Comparison of ENCODE assay signal across 1 cellular context in the genomic region with DNA sequence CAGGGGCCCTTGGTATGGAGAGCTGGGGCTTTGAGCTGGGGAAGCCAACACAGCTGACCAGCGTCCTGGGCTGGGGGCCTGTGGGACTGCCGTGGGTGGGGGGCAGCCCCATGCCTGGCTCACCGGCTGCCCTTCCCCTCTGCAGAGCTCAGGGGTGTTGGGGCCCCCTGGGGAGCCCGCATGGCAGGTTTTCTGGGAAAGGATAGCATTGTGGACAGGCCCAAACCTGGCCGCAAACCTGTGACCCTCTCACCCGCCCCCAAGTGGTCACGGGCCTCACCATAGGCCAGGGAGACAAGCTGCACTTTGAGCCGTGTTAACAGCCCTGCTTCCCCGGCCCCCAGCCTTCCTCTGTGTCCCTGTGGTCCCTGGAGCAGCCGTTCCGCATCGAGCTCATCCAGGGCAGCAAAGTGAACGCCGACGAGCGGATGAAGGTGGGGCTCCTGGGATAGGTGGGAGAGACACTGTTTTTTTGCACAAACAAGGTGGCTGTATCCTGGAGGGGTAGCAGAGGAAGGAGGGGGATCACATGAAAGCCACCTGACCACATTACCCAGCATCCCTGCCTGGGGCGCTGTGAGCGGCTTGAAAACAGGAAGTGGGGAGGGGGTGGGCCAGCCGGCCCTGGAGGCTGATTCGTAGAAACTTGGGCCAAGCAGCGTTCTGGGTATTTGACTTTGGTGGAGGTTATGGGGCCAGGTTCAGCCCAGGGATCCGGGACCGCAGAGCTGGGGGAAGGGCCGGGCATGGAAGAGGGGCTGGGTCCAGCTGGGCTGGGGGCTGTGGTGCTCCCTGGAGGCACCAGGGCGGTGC.
TF ChIP-seq lines count a peak whose summit lies in the region.

No MANE protein-coding gene starts in this region.

TF ChIP-seq in K562, 482 proteins besides CTCF, POLR2A, EP300 and RAD21 (continued from another document and continues in another):
- TF ChIP-seq, protein P1, sequence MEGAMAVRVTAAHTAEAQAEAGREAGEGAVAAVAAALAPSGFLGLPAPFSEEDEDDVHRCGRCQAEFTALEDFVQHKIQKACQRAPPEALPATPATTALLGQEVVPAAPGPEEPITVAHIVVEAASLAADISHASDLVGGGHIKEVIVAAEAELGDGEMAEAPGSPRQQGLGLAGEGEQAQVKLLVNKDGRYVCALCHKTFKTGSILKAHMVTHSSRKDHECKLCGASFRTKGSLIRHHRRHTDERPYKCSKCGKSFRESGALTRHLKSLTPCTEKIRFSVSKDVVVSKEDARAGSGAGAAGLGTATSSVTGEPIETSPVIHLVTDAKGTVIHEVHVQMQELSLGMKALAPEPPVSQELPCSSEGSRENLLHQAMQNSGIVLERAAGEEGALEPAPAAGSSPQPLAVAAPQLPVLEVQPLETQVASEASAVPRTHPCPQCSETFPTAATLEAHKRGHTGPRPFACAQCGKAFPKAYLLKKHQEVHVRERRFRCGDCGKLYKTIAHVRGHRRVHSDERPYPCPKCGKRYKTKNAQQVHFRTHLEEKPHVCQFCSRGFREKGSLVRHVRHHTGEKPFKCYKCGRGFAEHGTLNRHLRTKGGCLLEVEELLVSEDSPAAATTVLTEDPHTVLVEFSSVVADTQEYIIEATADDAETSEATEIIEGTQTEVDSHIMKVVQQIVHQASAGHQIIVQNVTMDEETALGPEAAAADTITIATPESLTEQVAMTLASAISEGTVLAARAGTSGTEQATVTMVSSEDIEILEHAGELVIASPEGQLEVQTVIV (CRISPR knock-in tag; IDR thresholded peaks at IDR 0.05; ENCODE audit: borderline replicate concordance) = no peak; the same call in 1 of the 2 replicates
- TF ChIP-seq KAT7 (CRISPR knock-in tag; IDR thresholded peaks at IDR 0.05; ENCODE audit: borderline replicate concordance) (no peak), PML (IDR thresholded peaks at IDR 0.05; ENCODE audit: low read length) (0 out of 2 replicates have a peak, but pooled peaks have one; percentile 8), GABPA (tag; conservative IDR thresholded peaks at IDR 0.05; ENCODE audit: low read depth) (peak; percentile 89), ZNF134 (CRISPR knock-in tag; conservative IDR thresholded peaks at IDR 0.05) (no peak; the same call in none of the 2 replicates), LCOR (CRISPR knock-in tag; IDR thresholded peaks at IDR 0.05) (no peak), SRF (CRISPR knock-in tag; IDR thresholded peaks at IDR 0.05) (peak in 1 of 2 experiments; percentile 52; a peak in 1 of 4 replicates), SRSF9 (IDR thresholded peaks at IDR 0.05; ENCODE audit: borderline replicate concordance, low read depth, low read length) (no peak), DDX20 (tag; IDR thresholded peaks at IDR 0.05; ENCODE audit: low read depth) (no peak), ZBTB17 (CRISPR knock-in tag; IDR thresholded peaks at IDR 0.05) (peak; percentile 97), ETS2 (tag; IDR thresholded peaks at IDR 0.05; ENCODE audit: borderline replicate concordance, poor library complexity, severe bottlenecking) (no peak), CC2D1A (IDR thresholded peaks at IDR 0.05) (peak; percentile 37; the same call in 1 of the 2 replicates), MTA1 (IDR thresholded peaks at IDR 0.05; ENCODE audit: borderline replicate concordance) (peak; percentile 64; the same call in 1 of the 2 replicates), KDM1A (IDR thresholded peaks at IDR 0.05) (peak in 1 of 2 experiments; percentile 64; a peak in 1 of 4 replicates), DACH1 (IDR thresholded peaks at IDR 0.05; ENCODE audit: partially characterized antibody) (peak; percentile 66), XRCC4 (IDR thresholded peaks at IDR 0.05; ENCODE audit: extremely low read depth, insufficient read depth, insufficient read length) (no peak)
- TF ChIP-seq, protein P2, sequence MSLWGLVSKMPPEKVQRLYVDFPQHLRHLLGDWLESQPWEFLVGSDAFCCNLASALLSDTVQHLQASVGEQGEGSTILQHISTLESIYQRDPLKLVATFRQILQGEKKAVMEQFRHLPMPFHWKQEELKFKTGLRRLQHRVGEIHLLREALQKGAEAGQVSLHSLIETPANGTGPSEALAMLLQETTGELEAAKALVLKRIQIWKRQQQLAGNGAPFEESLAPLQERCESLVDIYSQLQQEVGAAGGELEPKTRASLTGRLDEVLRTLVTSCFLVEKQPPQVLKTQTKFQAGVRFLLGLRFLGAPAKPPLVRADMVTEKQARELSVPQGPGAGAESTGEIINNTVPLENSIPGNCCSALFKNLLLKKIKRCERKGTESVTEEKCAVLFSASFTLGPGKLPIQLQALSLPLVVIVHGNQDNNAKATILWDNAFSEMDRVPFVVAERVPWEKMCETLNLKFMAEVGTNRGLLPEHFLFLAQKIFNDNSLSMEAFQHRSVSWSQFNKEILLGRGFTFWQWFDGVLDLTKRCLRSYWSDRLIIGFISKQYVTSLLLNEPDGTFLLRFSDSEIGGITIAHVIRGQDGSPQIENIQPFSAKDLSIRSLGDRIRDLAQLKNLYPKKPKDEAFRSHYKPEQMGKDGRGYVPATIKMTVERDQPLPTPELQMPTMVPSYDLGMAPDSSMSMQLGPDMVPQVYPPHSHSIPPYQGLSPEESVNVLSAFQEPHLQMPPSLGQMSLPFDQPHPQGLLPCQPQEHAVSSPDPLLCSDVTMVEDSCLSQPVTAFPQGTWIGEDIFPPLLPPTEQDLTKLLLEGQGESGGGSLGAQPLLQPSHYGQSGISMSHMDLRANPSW (CRISPR knock-in tag; IDR thresholded peaks at IDR 0.05) = no peak
- TF ChIP-seq, protein P3, sequence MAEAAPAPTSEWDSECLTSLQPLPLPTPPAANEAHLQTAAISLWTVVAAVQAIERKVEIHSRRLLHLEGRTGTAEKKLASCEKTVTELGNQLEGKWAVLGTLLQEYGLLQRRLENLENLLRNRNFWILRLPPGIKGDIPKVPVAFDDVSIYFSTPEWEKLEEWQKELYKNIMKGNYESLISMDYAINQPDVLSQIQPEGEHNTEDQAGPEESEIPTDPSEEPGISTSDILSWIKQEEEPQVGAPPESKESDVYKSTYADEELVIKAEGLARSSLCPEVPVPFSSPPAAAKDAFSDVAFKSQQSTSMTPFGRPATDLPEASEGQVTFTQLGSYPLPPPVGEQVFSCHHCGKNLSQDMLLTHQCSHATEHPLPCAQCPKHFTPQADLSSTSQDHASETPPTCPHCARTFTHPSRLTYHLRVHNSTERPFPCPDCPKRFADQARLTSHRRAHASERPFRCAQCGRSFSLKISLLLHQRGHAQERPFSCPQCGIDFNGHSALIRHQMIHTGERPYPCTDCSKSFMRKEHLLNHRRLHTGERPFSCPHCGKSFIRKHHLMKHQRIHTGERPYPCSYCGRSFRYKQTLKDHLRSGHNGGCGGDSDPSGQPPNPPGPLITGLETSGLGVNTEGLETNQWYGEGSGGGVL (CRISPR knock-in tag; IDR thresholded peaks at IDR 0.05) = no peak
- TF ChIP-seq, protein P4, sequence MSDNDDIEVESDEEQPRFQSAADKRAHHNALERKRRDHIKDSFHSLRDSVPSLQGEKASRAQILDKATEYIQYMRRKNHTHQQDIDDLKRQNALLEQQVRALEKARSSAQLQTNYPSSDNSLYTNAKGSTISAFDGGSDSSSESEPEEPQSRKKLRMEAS (CRISPR knock-in tag; IDR thresholded peaks at IDR 0.05) = peak; percentile 57; the same call in 1 of the 2 replicates
- TF ChIP-seq, protein P5, sequence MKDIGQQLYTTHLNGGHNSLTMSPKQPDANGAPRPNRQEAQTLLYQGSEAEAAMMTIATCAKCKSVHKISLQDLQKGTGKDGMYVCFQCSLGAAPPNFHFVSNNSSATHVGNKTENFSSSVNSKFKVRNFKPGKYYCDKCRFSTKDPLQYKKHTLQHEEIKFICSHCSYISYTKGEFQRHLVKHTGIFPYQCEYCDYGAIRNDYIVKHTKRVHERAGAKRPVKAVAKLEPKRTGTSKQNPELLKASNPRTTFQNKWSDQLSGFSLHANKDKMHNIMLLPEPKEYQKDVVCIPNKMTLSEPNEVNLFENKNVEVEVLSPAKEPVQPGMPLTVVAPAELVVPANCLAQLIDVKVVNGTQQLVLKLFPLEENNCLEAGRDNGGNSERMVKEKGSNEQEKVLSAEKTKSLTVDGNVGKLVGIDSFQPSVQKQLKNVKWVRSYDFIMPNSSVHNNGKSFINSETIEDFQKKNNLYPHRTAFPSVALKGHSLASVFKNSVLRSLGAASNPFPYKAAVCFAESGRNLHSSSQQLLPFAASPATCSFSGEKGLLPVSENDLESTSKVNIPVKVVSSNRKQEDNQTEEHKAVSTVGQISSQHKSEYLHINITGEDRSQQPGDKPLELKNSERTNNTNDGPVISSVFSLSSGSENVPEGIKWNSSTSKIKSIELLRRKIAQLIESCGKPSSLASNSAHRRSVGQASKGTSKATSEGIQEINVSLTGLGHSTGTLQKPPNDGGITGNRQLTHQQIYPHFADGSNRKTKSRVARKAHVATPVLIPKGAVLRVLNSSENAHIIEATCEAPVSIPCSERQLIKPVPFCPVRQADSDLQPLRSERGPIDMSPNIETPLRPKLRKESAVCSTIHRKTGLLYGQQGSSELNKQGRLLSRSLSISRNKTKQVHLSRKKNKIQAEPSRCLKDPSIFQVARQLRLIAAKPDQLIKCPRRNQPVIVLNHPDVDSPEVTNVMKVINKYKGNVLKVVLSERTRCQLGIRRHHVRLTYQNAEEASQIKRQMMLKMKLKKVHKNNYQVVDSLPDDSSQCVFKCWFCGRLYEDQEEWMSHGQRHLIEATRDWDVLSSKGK (CRISPR knock-in tag; IDR thresholded peaks at IDR 0.05) = no peak
- TF ChIP-seq, protein P6, sequence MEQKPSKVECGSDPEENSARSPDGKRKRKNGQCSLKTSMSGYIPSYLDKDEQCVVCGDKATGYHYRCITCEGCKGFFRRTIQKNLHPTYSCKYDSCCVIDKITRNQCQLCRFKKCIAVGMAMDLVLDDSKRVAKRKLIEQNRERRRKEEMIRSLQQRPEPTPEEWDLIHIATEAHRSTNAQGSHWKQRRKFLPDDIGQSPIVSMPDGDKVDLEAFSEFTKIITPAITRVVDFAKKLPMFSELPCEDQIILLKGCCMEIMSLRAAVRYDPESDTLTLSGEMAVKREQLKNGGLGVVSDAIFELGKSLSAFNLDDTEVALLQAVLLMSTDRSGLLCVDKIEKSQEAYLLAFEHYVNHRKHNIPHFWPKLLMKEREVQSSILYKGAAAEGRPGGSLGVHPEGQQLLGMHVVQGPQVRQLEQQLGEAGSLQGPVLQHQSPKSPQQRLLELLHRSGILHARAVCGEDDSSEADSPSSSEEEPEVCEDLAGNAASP (IDR thresholded peaks at IDR 0.05) = no peak
- TF ChIP-seq, protein P7, sequence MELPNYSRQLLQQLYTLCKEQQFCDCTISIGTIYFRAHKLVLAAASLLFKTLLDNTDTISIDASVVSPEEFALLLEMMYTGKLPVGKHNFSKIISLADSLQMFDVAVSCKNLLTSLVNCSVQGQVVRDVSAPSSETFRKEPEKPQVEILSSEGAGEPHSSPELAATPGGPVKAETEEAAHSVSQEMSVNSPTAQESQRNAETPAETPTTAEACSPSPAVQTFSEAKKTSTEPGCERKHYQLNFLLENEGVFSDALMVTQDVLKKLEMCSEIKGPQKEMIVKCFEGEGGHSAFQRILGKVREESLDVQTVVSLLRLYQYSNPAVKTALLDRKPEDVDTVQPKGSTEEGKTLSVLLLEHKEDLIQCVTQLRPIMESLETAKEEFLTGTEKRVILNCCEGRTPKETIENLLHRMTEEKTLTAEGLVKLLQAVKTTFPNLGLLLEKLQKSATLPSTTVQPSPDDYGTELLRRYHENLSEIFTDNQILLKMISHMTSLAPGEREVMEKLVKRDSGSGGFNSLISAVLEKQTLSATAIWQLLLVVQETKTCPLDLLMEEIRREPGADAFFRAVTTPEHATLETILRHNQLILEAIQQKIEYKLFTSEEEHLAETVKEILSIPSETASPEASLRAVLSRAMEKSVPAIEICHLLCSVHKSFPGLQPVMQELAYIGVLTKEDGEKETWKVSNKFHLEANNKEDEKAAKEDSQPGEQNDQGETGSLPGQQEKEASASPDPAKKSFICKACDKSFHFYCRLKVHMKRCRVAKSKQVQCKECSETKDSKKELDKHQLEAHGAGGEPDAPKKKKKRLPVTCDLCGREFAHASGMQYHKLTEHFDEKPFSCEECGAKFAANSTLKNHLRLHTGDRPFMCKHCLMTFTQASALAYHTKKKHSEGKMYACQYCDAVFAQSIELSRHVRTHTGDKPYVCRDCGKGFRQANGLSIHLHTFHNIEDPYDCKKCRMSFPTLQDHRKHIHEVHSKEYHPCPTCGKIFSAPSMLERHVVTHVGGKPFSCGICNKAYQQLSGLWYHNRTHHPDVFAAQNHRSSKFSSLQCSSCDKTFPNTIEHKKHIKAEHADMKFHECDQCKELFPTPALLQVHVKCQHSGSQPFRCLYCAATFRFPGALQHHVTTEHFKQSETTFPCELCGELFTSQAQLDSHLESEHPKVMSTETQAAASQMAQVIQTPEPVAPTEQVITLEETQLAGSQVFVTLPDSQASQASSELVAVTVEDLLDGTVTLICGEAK (IDR thresholded peaks at IDR 0.05) = peak; percentile 69
- TF ChIP-seq, protein P7 (CRISPR knock-in tag; IDR thresholded peaks at IDR 0.05) = no peak
